17 cellular contexts compared by ENCODE assay signal in the genomic region with DNA sequence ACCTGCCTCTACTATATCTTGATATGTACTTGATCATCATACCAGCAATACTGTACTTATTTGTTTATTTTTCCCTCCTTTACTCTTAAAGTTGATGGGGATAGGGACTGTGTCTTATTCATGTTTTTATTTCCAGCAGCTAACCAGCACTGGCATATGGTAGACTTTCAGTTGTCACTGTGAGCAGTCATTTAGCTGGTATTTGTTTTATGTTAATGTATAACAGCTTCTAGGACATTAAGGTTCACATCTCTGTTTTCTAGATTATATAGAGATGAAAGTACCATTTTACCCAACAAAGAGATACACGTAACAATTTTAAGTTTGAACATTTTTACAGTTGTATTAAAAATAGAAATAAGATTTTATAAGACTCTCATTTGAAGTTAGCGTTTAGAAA. TPM values are rescaled to one million over a fixed set of nuclear protein-coding genes. Genes with fewer than 3 reads are reported as not detected.
A peak's percentile ranks its signal among the peaks of the same experiment; 100 is the strongest.
DNase-seq lines count a peak whose midpoint lies in the region; ATAC-seq and TF ChIP-seq lines count a peak whose summit lies in the region.
"Had no signal": no experiment of that assay in that cellular context is flagged by ENCODE, and none has a peak within 500 bp of the region (broad histone marks: within the 10 kb centered on the region; RNA-seq: fewer than 3 reads in every experiment).

No MANE protein-coding gene starts in this region.

- TF ChIP-seq RAD21 in liver (IDR thresholded peaks at IDR 0.05), result no peak

- H3K9me3 ChIP-seq in endocrine pancreas (ENCODE audit: control insufficient read depth, low read length), result no peaks in the 10 kb centered on the region
- no peaks in the 10 kb centered on the region for H3K9me3 ChIP-seq in liver (ENCODE audit: control insufficient read depth in 4 of 4, low read length in 3 of 4)
- no peaks in the 10 kb centered on the region for H3K9me3 ChIP-seq in CD8-positive, alpha-beta T cell (ENCODE audit: low read length)
- H3K9me3 ChIP-seq: HAP-1 had no signal

- peak overlapping the region; percentile 69 for H3K4me3 Mint-ChIP-seq in type B pancreatic cell
- H3K4me3 Mint-ChIP-seq in CD8-positive, alpha-beta T cell, result no peak overlapping the region
- H3K4me3 Mint-ChIP-seq: CD14-positive monocyte; CD8-positive, alpha-beta memory T cell; HFFc6 had no signal

- H3K4me1 ChIP-seq in endocrine pancreas (ENCODE audit: control insufficient read depth, insufficient read depth, low read length) (peaks cover 15% of the 10 kb centered on the region), liver (ENCODE audit: control insufficient read depth in 4 of 4, insufficient read depth in 4 of 4, low read length in 3 of 4) (peaks cover 0 to 22% (median 11%) of the 10 kb centered on the region in 4 donors)
- no peaks in the 10 kb centered on the region for H3K4me1 ChIP-seq in CD8-positive, alpha-beta T cell (ENCODE audit: insufficient read depth, low read length)
- H3K4me1 ChIP-seq: HAP-1 had no signal

- in situ Hi-C loops in Caki2 (cut with HindIII; ENCODE audit: low pct_unique_long_range_greater_than_20kb, low sequenced_read_pairs), result no loop called here

- H3K9ac ChIP-seq in endocrine pancreas (ENCODE audit: control insufficient read depth, insufficient read depth, low read length) (no peak overlapping the region), liver (ENCODE audit: low read depth in 1 of 2, low read length in 2 of 2) (no peak overlapping the region)
- H3K9ac ChIP-seq: KMS-11 had no signal

- intact Hi-C loops in CD8-positive, alpha-beta T cell (cut with DNase I, micrococcal nuclease), result no loop called here

- H3K27ac Mint-ChIP-seq in type B pancreatic cell, result peak overlapping the region; percentile 64
- H3K27ac Mint-ChIP-seq in CD8-positive, alpha-beta T cell, result no peak overlapping the region
- H3K27ac Mint-ChIP-seq: CD14-positive monocyte; CD8-positive, alpha-beta memory T cell; HFFc6 had no signal

- peaks cover 2% of the 10 kb centered on the region for H3K36me3 ChIP-seq in endocrine pancreas (ENCODE audit: control insufficient read depth, insufficient read depth, low read length)
- peaks cover 7 to 45% (median 32%) of the 10 kb centered on the region in 4 donors for H3K36me3 ChIP-seq in liver (ENCODE audit: control insufficient read depth in 4 of 4, insufficient read depth in 3 of 4, low read depth in 1 of 4, low read length in 3 of 4)
- H3K36me3 ChIP-seq in CD8-positive, alpha-beta T cell (ENCODE audit: insufficient read depth, low read length), result peaks cover 34% of the 10 kb centered on the region

- peaks cover 43% of the 10 kb centered on the region for H3K36me3 Mint-ChIP-seq in type B pancreatic cell
- peaks cover 76% of the 10 kb centered on the region for H3K36me3 Mint-ChIP-seq in CD8-positive, alpha-beta T cell

- H3K27me3 Mint-ChIP-seq in type B pancreatic cell, result no peaks in the 10 kb centered on the region
- no peaks in the 10 kb centered on the region for H3K27me3 Mint-ChIP-seq in CD8-positive, alpha-beta T cell (ENCODE audit: low read depth)
- H3K27me3 Mint-ChIP-seq: CD8-positive, alpha-beta memory T cell had no signal

- H3K9me3 Mint-ChIP-seq in type B pancreatic cell, result no peaks in the 10 kb centered on the region
- H3K9me3 Mint-ChIP-seq in CD8-positive, alpha-beta T cell, result no peaks in the 10 kb centered on the region
- H3K9me3 Mint-ChIP-seq: CD14-positive monocyte; CD8-positive, alpha-beta memory T cell; HFFc6 had no signal

- H3K4me3 ChIP-seq in endocrine pancreas (ENCODE audit: control insufficient read depth, insufficient read depth, low read length), result peak overlapping the region; percentile 56
- H3K4me3 ChIP-seq in liver (ENCODE audit: low read depth in 1 of 3, low read length in 3 of 3), result no peak overlapping the region
- H3K4me3 ChIP-seq in CD8-positive, alpha-beta T cell (ENCODE audit: low read depth, low read length), result no peak overlapping the region
- H3K4me3 ChIP-seq: HAP-1 had no signal

- peak overlapping the region in 1 of 2 donors; percentile 28 for H3K27ac ChIP-seq in liver (ENCODE audit: low read depth in 1 of 2, low read length in 2 of 2)
- no peak overlapping the region for H3K27ac ChIP-seq in CD8-positive, alpha-beta T cell (ENCODE audit: low read depth, low read length)
- H3K27ac ChIP-seq: KMS-11 had no signal

- ATAC-seq in CD8-positive, alpha-beta T cell, result no peak
- ATAC-seq in GM18868 (IDR thresholded peaks at IDR 0.05; ENCODE audit: unreplicated experiment), result no peak

- H3K4me1 Mint-ChIP-seq in type B pancreatic cell (ENCODE audit: unreplicated experiment), result no peaks in the 10 kb centered on the region
- H3K4me1 Mint-ChIP-seq in CD8-positive, alpha-beta T cell (ENCODE audit: low read depth), result no peaks in the 10 kb centered on the region
- H3K4me1 Mint-ChIP-seq: CD14-positive monocyte had no signal

- DNase-seq in Caki2 (ENCODE audit: low read depth) (peak; percentile 14), type B pancreatic cell (ENCODE audit: extremely low spot score, unreplicated experiment) (no peak), AG08396 (ENCODE audit: low spot score) (no peak)
- DNase-seq in CD8-positive, alpha-beta T cell, result no peak
- DNase-seq: Calu3; CD8-positive, alpha-beta memory T cell; DMS 273 treated with DMSO at 0.1 percent for 48 hours; DMS79 treated with DMSO at 0.1 percent for 48 hours; EL; GDM1; HFFc6 had no signal

- CTCF ChIA-PET in CD8-positive, alpha-beta T cell (lab: Charles Lee), result interaction anchor here (1.0 kb wide), 1 partner anchor 21 kb away, joined by 5 read pairs; no protein-coding TSS in a partner anchor

- POLR2A ChIA-PET in CD8-positive, alpha-beta T cell (lab: Charles Lee), result no interaction called here

- H3K27me3 ChIP-seq in endocrine pancreas (ENCODE audit: control insufficient read depth, insufficient read depth, low read length), result no peaks in the 10 kb centered on the region
- H3K27me3 ChIP-seq in liver (ENCODE audit: control insufficient read depth in 4 of 4, insufficient read depth in 4 of 4, low read length in 3 of 4), result no peaks in the 10 kb centered on the region
- H3K27me3 ChIP-seq in CD8-positive, alpha-beta T cell (ENCODE audit: insufficient read depth, low read length), result no peaks in the 10 kb centered on the region

- 44% methylated on average over 2 of the region's 2 CpGs for WGBS in liver

- TF ChIP-seq CTCF in liver (IDR thresholded peaks at IDR 0.05; ENCODE audit: low read depth, low read length, missing input control) (no peak), type B pancreatic cell (conservative IDR thresholded peaks at IDR 0.05) (no peak)
- TF ChIP-seq CTCF in CD8-positive, alpha-beta T cell (IDR thresholded peaks at IDR 0.05), result no peak

TF ChIP-seq in liver, 16 proteins besides CTCF, POLR2A, EP300 and RAD21 (continues in another document):
- TF ChIP-seq FOXA1 (IDR thresholded peaks at IDR 0.05), result peak; percentile 30
- TF ChIP-seq GABPA (IDR thresholded peaks at IDR 0.05 in 1 of 2, conservative IDR thresholded peaks at IDR 0.05 in 1 of 2), result no peak
- TF ChIP-seq RXRA (IDR thresholded peaks at IDR 0.05), result peak in 1 of 2 donors; percentile 21
- no peak for TF ChIP-seq JUND (IDR thresholded peaks at IDR 0.05)
- TF ChIP-seq, protein P1, sequence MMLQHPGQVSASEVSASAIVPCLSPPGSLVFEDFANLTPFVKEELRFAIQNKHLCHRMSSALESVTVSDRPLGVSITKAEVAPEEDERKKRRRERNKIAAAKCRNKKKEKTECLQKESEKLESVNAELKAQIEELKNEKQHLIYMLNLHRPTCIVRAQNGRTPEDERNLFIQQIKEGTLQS (IDR thresholded peaks at IDR 0.05), result no peak
- TF ChIP-seq TAF1 (conservative IDR thresholded peaks at IDR 0.05), result no peak
- no peak for TF ChIP-seq HNF4G (IDR thresholded peaks at IDR 0.05)
- no peak for TF ChIP-seq EGR1 (IDR thresholded peaks at IDR 0.05; ENCODE audit: low read depth in 2 of 2)
- peak; percentile 32 for TF ChIP-seq SP1 (IDR thresholded peaks at IDR 0.05)
- peak; percentile 73 for TF ChIP-seq YY1 (IDR thresholded peaks at IDR 0.05)
- TF ChIP-seq FOXA2 (IDR thresholded peaks at IDR 0.05), result peak; percentile 23
- TF ChIP-seq, protein P2, sequence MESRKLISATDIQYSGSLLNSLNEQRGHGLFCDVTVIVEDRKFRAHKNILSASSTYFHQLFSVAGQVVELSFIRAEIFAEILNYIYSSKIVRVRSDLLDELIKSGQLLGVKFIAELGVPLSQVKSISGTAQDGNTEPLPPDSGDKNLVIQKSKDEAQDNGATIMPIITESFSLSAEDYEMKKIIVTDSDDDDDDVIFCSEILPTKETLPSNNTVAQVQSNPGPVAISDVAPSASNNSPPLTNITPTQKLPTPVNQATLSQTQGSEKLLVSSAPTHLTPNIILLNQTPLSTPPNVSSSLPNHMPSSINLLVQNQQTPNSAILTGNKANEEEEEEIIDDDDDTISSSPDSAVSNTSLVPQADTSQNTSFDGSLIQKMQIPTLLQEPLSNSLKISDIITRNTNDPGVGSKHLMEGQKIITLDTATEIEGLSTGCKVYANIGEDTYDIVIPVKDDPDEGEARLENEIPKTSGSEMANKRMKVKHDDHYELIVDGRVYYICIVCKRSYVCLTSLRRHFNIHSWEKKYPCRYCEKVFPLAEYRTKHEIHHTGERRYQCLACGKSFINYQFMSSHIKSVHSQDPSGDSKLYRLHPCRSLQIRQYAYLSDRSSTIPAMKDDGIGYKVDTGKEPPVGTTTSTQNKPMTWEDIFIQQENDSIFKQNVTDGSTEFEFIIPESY (IDR thresholded peaks at IDR 0.05), result no peak
- TF ChIP-seq, protein P3, sequence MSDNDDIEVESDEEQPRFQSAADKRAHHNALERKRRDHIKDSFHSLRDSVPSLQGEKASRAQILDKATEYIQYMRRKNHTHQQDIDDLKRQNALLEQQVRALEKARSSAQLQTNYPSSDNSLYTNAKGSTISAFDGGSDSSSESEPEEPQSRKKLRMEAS (IDR thresholded peaks at IDR 0.05), result no peak
- no peak for TF ChIP-seq NR2F2 (IDR thresholded peaks at IDR 0.05)
- peak; percentile 13 to 44 for TF ChIP-seq HNF4A (conservative IDR thresholded peaks at IDR 0.05)

RNA-seq across cellular contexts. Expression of a gene that starts 17.9 kb away (rescaled TPM):
- 7.3 and 22.4 TPM in 2 replicates for total RNA-seq in Caki2 (2014; rRNA removed; shearing (Covaris generic); ENCODE audit: low replicate concordance)
- 10 to 100 TPM; 12.5 to 25.5 TPM for total RNA-seq in liver
- 10 to 100 TPM in 1 of 2 donors, 1 to 10 TPM in 1; 8.2 to 21.0 TPM for polyA plus RNA-seq in liver
- total RNA-seq in type B pancreatic cell (ENCODE audit: low replicate concordance), result 48.2 and 53.8 TPM in 2 replicates
- 10 to 100 TPM; 68.8 to 70.2 TPM for total RNA-seq in CD8-positive, alpha-beta T cell
